ENCODE assay signal across 20 cellular contexts in genomic region chr2:30339071-30339470, GRCh38.
DNase-seq lines count a peak whose midpoint lies in the region; ATAC-seq, FAIRE-seq and TF ChIP-seq lines count a peak whose summit lies in the region.
"Had no signal": no experiment of that assay in that cellular context is flagged by ENCODE, and none has a peak within 500 bp of the region (broad histone marks: within the 10 kb centered on the region; RNA-seq: fewer than 3 reads in every experiment).

No MANE protein-coding gene starts in this region.

- FAIRE-seq in GM12892 (lab: Jason Lieb, UNC), result peak; percentile 76
- FAIRE-seq in GM12878 (lab: Jason Lieb, UNC), result no peak
- FAIRE-seq: pancreas had no signal

- no peak for TF ChIP-seq CTCF in GM12878 (IDR thresholded peaks at IDR 0.05 in 2 of 3, conservative IDR thresholded peaks at IDR 0.05 in 1 of 3; ENCODE audit: control insufficient read depth in 2 of 3, extremely low read depth in 1 of 3, insufficient read depth in 1 of 3, low read depth in 3 of 3, low read length in 3 of 3)
- TF ChIP-seq CTCF in endothelial cell (IDR thresholded peaks at IDR 0.05; ENCODE audit: unreplicated experiment), result no peak
- no peak for TF ChIP-seq CTCF in PC-9 (conservative IDR thresholded peaks at IDR 0.05)
- no peak for TF ChIP-seq CTCF in esophagus muscularis mucosa (IDR thresholded peaks at IDR 0.05)

- CTCF ChIA-PET in CD4-positive, alpha-beta memory T cell (lab: Charles Lee; ENCODE audit: partially characterized antibody), result no interaction called here
- CTCF ChIA-PET in GM12878 (lab: Yijun Ruan, JAX) (interaction anchor here (1.4 kb wide), 1 partner anchor 175 kb away, joined by 4 read pairs; no protein-coding TSS in a partner anchor), PC-9 (lab: Charles Lee) (no interaction called here)

- no peaks in the 10 kb centered on the region for H4K20me1 ChIP-seq in GM12878 (ENCODE audit: control insufficient read depth, insufficient read depth)
- no peaks in the 10 kb centered on the region for H4K20me1 ChIP-seq in PC-9 (ENCODE audit: insufficient read depth)

- POLR2A ChIA-PET in CD4-positive, alpha-beta memory T cell (lab: Charles Lee; ENCODE audit: partially characterized antibody), result interaction anchor here (0.6 to 8.9 kb wide), 2 partner anchors 104 to 115 kb away, joined by 3 to 264 read pairs; partner anchors contain the start of gene LBH
- POLR2A ChIA-PET in GM12878 (lab: Charles Lee) (interaction anchor here (0.5 kb wide), 1 partner anchor 90 kb away, joined by 4 read pairs; no protein-coding TSS in a partner anchor), PC-9 (lab: Charles Lee; ENCODE audit: unreplicated experiment) (no interaction called here)

- peak overlapping the region; percentile 79 to 97 (median 96) for H3K27ac Mint-ChIP-seq in CD4-positive, alpha-beta memory T cell
- H3K27ac Mint-ChIP-seq in IgD-negative memory B cell, result peak overlapping the region; percentile 66 to 88 (median 70)
- H3K27ac Mint-ChIP-seq in endothelial cell (ENCODE audit: unreplicated experiment), result no peak overlapping the region
- H3K27ac Mint-ChIP-seq: GM23338 had no signal

- ATAC-seq in GM12878, result no peak
- ATAC-seq in Right ventricle myocardium inferior, result no peak
- ATAC-seq: GM23338, heart right ventricle, mucosa of descending colon, pancreas had no signal

- H3K27me3 ChIP-seq in CD4-positive, alpha-beta memory T cell (ENCODE audit: insufficient read depth, low read length), result no peaks in the 10 kb centered on the region
- H3K27me3 ChIP-seq in GM12878 (replicated peaks in 1 of 2; ENCODE audit: control insufficient read depth in 2 of 2, insufficient read depth in 2 of 2, low read length in 1 of 2) (no peaks in the 10 kb centered on the region), PC-9 (ENCODE audit: insufficient read depth, low read depth) (no peaks in the 10 kb centered on the region), esophagus muscularis mucosa (no peaks in the 10 kb centered on the region)
- H3K27me3 ChIP-seq: BE2C, breast epithelium, heart right ventricle, pancreas had no signal

- no peaks in the 10 kb centered on the region for H3K9me3 ChIP-seq in CD4-positive, alpha-beta memory T cell (ENCODE audit: control insufficient read depth in 1 of 2, low read length in 2 of 2)
- H3K9me3 ChIP-seq in GM12878 (replicated peaks; ENCODE audit: control insufficient read depth, insufficient read depth, low read length) (peaks cover 8% of the 10 kb centered on the region), PC-9 (ENCODE audit: insufficient read depth, low read depth) (peaks cover 7% of the 10 kb centered on the region; the same call in 1 of the 2 replicates), esophagus muscularis mucosa (no peaks in the 10 kb centered on the region)
- H3K9me3 ChIP-seq: BE2C, breast epithelium, pancreas had no signal

- SMC1A ChIA-PET in GM12878 (lab: Charles Lee; ENCODE audit: uncharacterized antibody, unreplicated experiment), result interaction anchor here (1.3 to 10.7 kb wide), 4 partner anchors 14 to 107 kb away, joined by 3 to 282 read pairs (median 8); partner anchors contain the start of gene LBH

- in situ Hi-C loops in GM12878 (cut with MboI), result no loop called here

- RAD21 ChIA-PET in GM12878 (lab: Charles Lee; ENCODE audit: unreplicated experiment), result interaction anchor here (1.7 to 8.1 kb wide), 2 partner anchors 106 to 174 kb away, joined by 5 to 148 read pairs; partner anchors contain the start of gene LBH

- H3K9me3 Mint-ChIP-seq in CD4-positive, alpha-beta memory T cell, result peaks cover 0 to 7% (median 2%) of the 10 kb centered on the region in 8 donors
- H3K9me3 Mint-ChIP-seq in IgD-negative memory B cell (peaks cover 0 to 7% (median 6%) of the 10 kb centered on the region in 3 donors), endothelial cell (ENCODE audit: unreplicated experiment) (no peaks in the 10 kb centered on the region)

- TF ChIP-seq POLR2A in GM12892 (IDR thresholded peaks at IDR 0.05; ENCODE audit: low read depth, low read length), result no peak
- TF ChIP-seq POLR2A in GM12878 (IDR thresholded peaks at IDR 0.05; ENCODE audit: low read depth, low read length), result 0 out of 2 replicates have a peak, but pooled peaks have one; percentile 15
- no peak for TF ChIP-seq POLR2A in esophagus muscularis mucosa (IDR thresholded peaks at IDR 0.05; ENCODE audit: low read depth)

- TF ChIP-seq RAD21 in GM12878 (IDR thresholded peaks at IDR 0.05; ENCODE audit: insufficient read depth, low read depth, low read length), result no peak

- WGBS in GM12878 (ENCODE audit: insufficient coverage, insufficient replicate concordance, low lambda C conversion rate, missing lambda C conversion rate), result 16% methylated on average over 4 of the region's 4 CpGs
- WGBS in esophagus muscularis mucosa, result 86% methylated on average over 4 of the region's 4 CpGs

- no peaks in the 10 kb centered on the region for H3K9me2 ChIP-seq in PC-9 (ENCODE audit: insufficient read depth)

- H3K79me2 ChIP-seq in GM12878 (ENCODE audit: control insufficient read depth, insufficient read depth, low read length) (no peaks in the 10 kb centered on the region), PC-9 (ENCODE audit: low read depth) (no peaks in the 10 kb centered on the region)

- peak overlapping the region; percentile 17 for H3K27ac ChIP-seq in CD4-positive, alpha-beta memory T cell (ENCODE audit: low read depth, low read length)
- H3K27ac ChIP-seq in GM12878 (ENCODE audit: control insufficient read depth, insufficient read depth) (peak overlapping the region; percentile 98), PC-9 (no peak overlapping the region), esophagus muscularis mucosa (replicated peaks in 1 of 4) (no peak overlapping the region)
- H3K27ac ChIP-seq: breast epithelium, pancreas had no signal

- TF ChIP-seq EP300 in GM12878 (IDR thresholded peaks at IDR 0.05; ENCODE audit: borderline replicate concordance in 1 of 2, control insufficient read depth in 1 of 2, low read depth in 2 of 2, low read length in 2 of 2) (no peak), esophagus muscularis mucosa (IDR thresholded peaks at IDR 0.05) (no peak)

- no peak overlapping the region for H3K9ac ChIP-seq in GM12878 (ENCODE audit: control insufficient read depth, insufficient read depth, low read length)

- no peaks in the 10 kb centered on the region for H3K27me3 Mint-ChIP-seq in CD4-positive, alpha-beta memory T cell
- H3K27me3 Mint-ChIP-seq in IgD-negative memory B cell, result no peaks in the 10 kb centered on the region
- H3K27me3 Mint-ChIP-seq in endothelial cell (ENCODE audit: unreplicated experiment), result no peaks in the 10 kb centered on the region

- peaks cover 49 to 57% (median 53%) of the 10 kb centered on the region in 4 donors for H3K4me1 Mint-ChIP-seq in CD4-positive, alpha-beta memory T cell
- H3K4me1 Mint-ChIP-seq in IgD-negative memory B cell (peaks cover 51 to 65% (median 53%) of the 10 kb centered on the region in 3 donors), endothelial cell (ENCODE audit: unreplicated experiment) (peaks cover 32% of the 10 kb centered on the region)

- intact Hi-C loops in CD4-positive, alpha-beta memory T cell (cut with micrococcal nuclease), result loop anchor here (10.0 kb wide), 1 partner anchor 136 kb away; no protein-coding TSS in a partner anchor
- intact Hi-C loops in GM12878 (cut with micrococcal nuclease; ENCODE audit: unreplicated experiment), result loop anchor here (5.0 kb wide), 5 partner anchors 83 to 368 kb away; partner anchors contain the start of genes LCLAT1 and YPEL5
- intact Hi-C loops in PC-9 (cut with micrococcal nuclease; ENCODE audit: unreplicated experiment), result no loop called here
- intact Hi-C loops in Right ventricle myocardium inferior (cut with DNase I), result loop anchor here (5.0 kb wide), 1 partner anchor 37 kb away; no protein-coding TSS in a partner anchor
- intact Hi-C loops in esophagus muscularis mucosa (cut with DNase I), result no loop called here

- peaks cover 54% of the 10 kb centered on the region for H3K4me1 ChIP-seq in CD4-positive, alpha-beta memory T cell (ENCODE audit: insufficient read depth, low read length)
- peaks cover 58% of the 10 kb centered on the region for H3K4me1 ChIP-seq in GM12878 (ENCODE audit: control insufficient read depth, insufficient read depth, low read length)
- H3K4me1 ChIP-seq in PC-9 (replicated peaks; ENCODE audit: insufficient read depth), result no peaks in the 10 kb centered on the region
- H3K4me1 ChIP-seq in esophagus muscularis mucosa, result peaks cover 9 to 20% (median 12%) of the 10 kb centered on the region in 4 donors
- H3K4me1 ChIP-seq: pancreas had no signal

- H3F3A ChIP-seq in PC-9 (ENCODE audit: insufficient read depth, low read depth), result no peaks in the 10 kb centered on the region

- peaks cover 0 to 5% of the 10 kb centered on the region in 2 donors for H3K36me3 Mint-ChIP-seq in CD4-positive, alpha-beta memory T cell
- H3K36me3 Mint-ChIP-seq in IgD-negative memory B cell (peaks cover 2% of the 10 kb centered on the region), endothelial cell (ENCODE audit: low read depth, unreplicated experiment) (no peaks in the 10 kb centered on the region)

- peak overlapping the region in 3 of 8 donors; percentile 3 to 70 (median 34) for H3K4me3 Mint-ChIP-seq in CD4-positive, alpha-beta memory T cell
- H3K4me3 Mint-ChIP-seq in IgD-negative memory B cell (peak overlapping the region in 3 of 4 donors; percentile 23 to 70 (median 29)), endothelial cell (ENCODE audit: unreplicated experiment) (no peak overlapping the region)
- H3K4me3 Mint-ChIP-seq: GM23338 had no signal

- DNase-seq in CD4-positive, alpha-beta memory T cell, result no peak
- peak; percentile 36 for DNase-seq in GM12892 (ENCODE audit: insufficient read length)
- DNase-seq in GM12878 (ENCODE audit: low read depth, low spot score), result peak; percentile 52
- DNase-seq in endothelial cell (ENCODE audit: low spot score), result no peak
- DNase-seq in PC-9, result no peak
- DNase-seq in Right ventricle myocardium inferior (ENCODE audit: missing footprints), result no peak
- DNase-seq in esophagus muscularis mucosa (ENCODE audit: extremely low spot score), result no peak
- DNase-seq: activated CD4-positive, alpha-beta T cell treated with anti-CD3 and anti-CD28 coated beads, Interleukin-2, amount 50 U/mL, for 48 hours; activated gamma-delta T cell treated with Interleukin-2 at 50 U/mL for 16 hours; BE2C; heart right ventricle; mucosa of descending colon; MV-4-11; NCI-H748 treated with DMSO at 0.1 percent for 48 hours; pancreas; RPMI8226; stimulated activated naive CD4-positive, alpha-beta T cell treated with Interleukin-2 at 50 U/mL for 16 hours had no signal

- peak overlapping the region; percentile 80 for H3K4me2 ChIP-seq in GM12878 (ENCODE audit: control insufficient read depth, insufficient read depth)
- H3K4me2 ChIP-seq in PC-9, result no peak overlapping the region
- H3K4me2 ChIP-seq: GM23338 had no signal

- H3K36me3 ChIP-seq in CD4-positive, alpha-beta memory T cell (ENCODE audit: insufficient read depth, low read length), result no peaks in the 10 kb centered on the region
- no peaks in the 10 kb centered on the region for H3K36me3 ChIP-seq in GM12878 (ENCODE audit: control insufficient read depth in 2 of 2, insufficient read depth in 2 of 2, low read length in 1 of 2)
- H3K36me3 ChIP-seq in PC-9 (ENCODE audit: low read depth), result no peaks in the 10 kb centered on the region
- no peaks in the 10 kb centered on the region for H3K36me3 ChIP-seq in esophagus muscularis mucosa
- H3K36me3 ChIP-seq: BE2C, breast epithelium, heart right ventricle, pancreas had no signal

- BruUV-seq in GM12878 (replicated peaks; lab: Mats Ljungman, UMichigan) (no TSS peak), PC-9 (replicated peaks; lab: Mats Ljungman, UMichigan) (no TSS peak)

- H3K4me3 ChIP-seq in CD4-positive, alpha-beta memory T cell (ENCODE audit: low read length in 2 of 2), result no peak overlapping the region
- H3K4me3 ChIP-seq in GM12878, result no peak overlapping the region
- no peak overlapping the region for H3K4me3 ChIP-seq in PC-9
- no peak overlapping the region for H3K4me3 ChIP-seq in esophagus muscularis mucosa
- H3K4me3 ChIP-seq: breast epithelium, GM23338, heart right ventricle, mucosa of descending colon, pancreas had no signal

- H2AFZ ChIP-seq in GM12878 (ENCODE audit: control insufficient read depth, low read depth, low read length) (peak overlapping the region; percentile 51), PC-9 (no peak overlapping the region)
- H2AFZ ChIP-seq: GM23338 had no signal

Comparison
In these comparisons a context has a peak if more than half of its experiments do, and no peak if none do; other contexts are left out.
1. DNase-seq: peak in GM12892 (single experiment) and GM12878 (single experiment); none in CD4-positive, alpha-beta memory T cell (0 of 5), endothelial cell (single experiment), PC-9 (0 of 2), Right ventricle myocardium inferior (single experiment) and esophagus muscularis mucosa (single experiment).
2. H3K27ac ChIP-seq: peak in CD4-positive, alpha-beta memory T cell (single experiment) and GM12878 (single experiment); none in PC-9 (single experiment) and esophagus muscularis mucosa (0 of 4).
3. intact Hi-C loops: an anchor here in CD4-positive, alpha-beta memory T cell (10.0 kb wide), GM12878 (5.0 kb wide) and Right ventricle myocardium inferior (5.0 kb wide); none called in PC-9 and esophagus muscularis mucosa.